ENCODE assay signal across 21 cellular contexts in genomic region chr6:159766923-159767322, GRCh38. TPM values are rescaled to one million over a fixed set of nuclear protein-coding genes. Genes with fewer than 3 reads are reported as not detected.
"Had no signal": no experiment of that assay in that cellular context is flagged by ENCODE, and none has a peak within 500 bp of the region (broad histone marks: within the 10 kb centered on the region; RNA-seq: fewer than 3 reads in every experiment).

No MANE protein-coding gene starts in this region.

- H3K36me3 ChIP-seq: right atrium auricular region had no signal

- H3K27ac ChIP-seq: esophagus muscularis mucosa, right atrium auricular region, suprapubic skin had no signal

- H3K4me3 Mint-ChIP-seq: activated naive CD8-positive, alpha-beta T cell; immature natural killer cell; stimulated activated naive B cell treated with anti-CD40 and anti-IgM and Interleukin-4, amounts not matched to agents 10 μg/mL and 1 μg/mL and 100 μg/mL, for 72 hours; T-helper 17 cell had no signal

- H3K9me3 ChIP-seq: esophagus muscularis mucosa, right atrium auricular region, suprapubic skin had no signal

- FAIRE-seq: bronchial epithelial cell, endometrium, small intestine, TTC549 had no signal

- H3K27me3 ChIP-seq: esophagus muscularis mucosa, right atrium auricular region, suprapubic skin had no signal

- H3K9me3 Mint-ChIP-seq: immature natural killer cell had no signal

- H3K27ac Mint-ChIP-seq: activated naive CD8-positive, alpha-beta T cell; immature natural killer cell; naive thymus-derived CD8-positive, alpha-beta T cell; stimulated activated naive B cell treated with anti-CD40 and anti-IgM and Interleukin-4, amounts not matched to agents 10 μg/mL and 1 μg/mL and 100 μg/mL, for 72 hours; T-helper 17 cell had no signal

- DNase-seq: activated CD4-positive, alpha-beta T cell treated with anti-CD3 and anti-CD28 coated beads, Interleukin-2, amount 50 U/mL, for 48 hours; activated CD4-positive, CD25-positive, alpha-beta regulatory T cell; activated CD8-positive, alpha-beta memory T cell treated with anti-CD3 and anti-CD28 coated beads, Interleukin-2, amount 50 U/mL, for 4 hours; activated effector memory CD4-positive, alpha-beta T cell treated with Interleukin-2 at 50 U/mL for 16 hours; aorta; foreskin fibroblast; immature natural killer cell; left cardiac atrium; naive thymus-derived CD8-positive, alpha-beta T cell; small intestine; stimulated activated naive B cell treated with anti-CD40 and anti-IgM and Interleukin-4, amounts not matched to agents 10 μg/mL and 1 μg/mL and 100 μg/mL, for 72 hours; T-helper 17 cell had no signal

- ATAC-seq: left cardiac atrium; naive thymus-derived CD8-positive, alpha-beta T cell; stimulated activated naive B cell treated with anti-CD40 and anti-IgM and Interleukin-4, amounts not matched to agents 10 μg/mL and 1 μg/mL and 100 μg/mL, for 72 hours; T-helper 17 cell had no signal

- H3K4me3 ChIP-seq: esophagus muscularis mucosa, lung, right atrium auricular region, suprapubic skin had no signal

- H3K27me3 Mint-ChIP-seq: activated naive CD8-positive, alpha-beta T cell; naive thymus-derived CD8-positive, alpha-beta T cell; stimulated activated naive B cell treated with anti-CD40 and anti-IgM and Interleukin-4, amounts not matched to agents 10 μg/mL and 1 μg/mL and 100 μg/mL, for 72 hours; T-helper 17 cell had no signal

RNA-seq across cellular contexts. Expression of gene PNLDC1, which starts 33.2 kb away (rescaled TPM):
- total RNA-seq: ureter had no signal
